In the genomic region with DNA sequence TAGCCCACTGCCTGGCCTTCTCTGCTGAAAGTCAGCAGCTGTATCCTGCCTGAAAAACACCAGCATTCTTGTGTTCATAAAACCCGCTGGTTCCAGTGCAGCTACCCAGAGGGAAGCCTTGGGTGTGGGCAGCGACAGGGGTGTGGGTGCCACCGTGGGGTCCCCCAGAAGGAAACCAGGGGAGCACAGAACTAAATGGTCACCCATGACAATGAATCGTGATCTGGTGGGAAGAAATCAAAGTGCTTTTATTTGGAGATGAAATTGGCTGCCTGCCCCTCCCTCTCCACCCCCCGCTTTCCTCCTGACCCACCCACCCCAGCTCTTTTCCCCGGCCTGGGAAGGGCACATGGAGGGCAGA, we compare ENCODE assay signal across 8 cellular contexts. TPM values are rescaled to one million over a fixed set of nuclear protein-coding genes. Genes with fewer than 3 reads are reported as not detected.
DNase-seq lines count a peak whose midpoint lies in the region; ATAC-seq and TF ChIP-seq lines count a peak whose summit lies in the region.

No MANE protein-coding gene starts in this region.

- peak; percentile 11 for ATAC-seq in GM23338
- no peak for ATAC-seq in activated naive CD8-positive, alpha-beta T cell treated with anti-CD3 and anti-CD28 coated beads, Interleukin-2, amount 10 ng/mL, durations not matched to agents 7 days and 5 days (ENCODE audit: low read depth)
- no peak for ATAC-seq in stimulated activated effector memory CD8-positive, alpha-beta T cell treated with anti-CD3 and anti-CD28 coated beads, Interleukin-12 subunit alpha, Interleukin-12 subunit beta, amount 100 ng/mL, for 72 hours

- H3K36me3 Mint-ChIP-seq in GM23338 (ENCODE audit: low read depth), result peaks cover 20% of the 10 kb centered on the region
- peaks cover 13% of the 10 kb centered on the region for H3K36me3 Mint-ChIP-seq in activated naive CD8-positive, alpha-beta T cell treated with anti-CD3 and anti-CD28 coated beads, Interleukin-2, amount 10 ng/mL, durations not matched to agents 7 days and 5 days
- peaks cover 36% of the 10 kb centered on the region for H3K36me3 Mint-ChIP-seq in stimulated activated effector memory CD8-positive, alpha-beta T cell treated with anti-CD3 and anti-CD28 coated beads, Interleukin-12 subunit alpha, Interleukin-12 subunit beta, amount 100 ng/mL, for 72 hours

- peaks cover 48% of the 10 kb centered on the region for H3K79me2 ChIP-seq in GM23338 (replicated peaks; ENCODE audit: insufficient read depth)

- peaks cover 15% of the 10 kb centered on the region for H3K27me3 Mint-ChIP-seq in GM23338 (ENCODE audit: insufficient read depth, low read depth, poor library complexity)
- H3K27me3 Mint-ChIP-seq in activated naive CD8-positive, alpha-beta T cell treated with anti-CD3 and anti-CD28 coated beads, Interleukin-2, amount 10 ng/mL, durations not matched to agents 7 days and 5 days, result peaks cover 2% of the 10 kb centered on the region

- H3K27ac Mint-ChIP-seq in GM23338, result peak overlapping the region; percentile 91
- H3K27ac Mint-ChIP-seq in activated naive CD8-positive, alpha-beta T cell treated with anti-CD3 and anti-CD28 coated beads, Interleukin-2, amount 10 ng/mL, durations not matched to agents 7 days and 5 days, result peak overlapping the region; percentile 18
- peak overlapping the region; percentile 88 for H3K27ac Mint-ChIP-seq in stimulated activated effector memory CD8-positive, alpha-beta T cell treated with anti-CD3 and anti-CD28 coated beads, Interleukin-12 subunit alpha, Interleukin-12 subunit beta, amount 100 ng/mL, for 72 hours

- no peak for TF ChIP-seq CTCF in GM23338 (conservative IDR thresholded peaks at IDR 0.05; ENCODE audit: low read depth in 2 of 2)

- peaks cover 56% of the 10 kb centered on the region for H3K4me1 Mint-ChIP-seq in GM23338
- peaks cover 42% of the 10 kb centered on the region for H3K4me1 Mint-ChIP-seq in activated naive CD8-positive, alpha-beta T cell treated with anti-CD3 and anti-CD28 coated beads, Interleukin-2, amount 10 ng/mL, durations not matched to agents 7 days and 5 days
- peaks cover 74% of the 10 kb centered on the region for H3K4me1 Mint-ChIP-seq in stimulated activated effector memory CD8-positive, alpha-beta T cell treated with anti-CD3 and anti-CD28 coated beads, Interleukin-12 subunit alpha, Interleukin-12 subunit beta, amount 100 ng/mL, for 72 hours

- peak overlapping the region; percentile 42 for H3K4me2 ChIP-seq in GM23338

- H3K4me3 Mint-ChIP-seq in GM23338, result peak overlapping the region; percentile 60
- H3K4me3 Mint-ChIP-seq in activated naive CD8-positive, alpha-beta T cell treated with anti-CD3 and anti-CD28 coated beads, Interleukin-2, amount 10 ng/mL, durations not matched to agents 7 days and 5 days, result no peak overlapping the region
- H3K4me3 Mint-ChIP-seq in stimulated activated effector memory CD8-positive, alpha-beta T cell treated with anti-CD3 and anti-CD28 coated beads, Interleukin-12 subunit alpha, Interleukin-12 subunit beta, amount 100 ng/mL, for 72 hours, result peak overlapping the region; percentile 28

- H3K36me3 ChIP-seq in GM23338 (ENCODE audit: insufficient read depth) (no peaks in the 10 kb centered on the region), iPS-18a (ENCODE audit: control insufficient read depth, low read depth, low read length) (no peaks in the 10 kb centered on the region)

- H3K9me3 ChIP-seq in iPS-18a (ENCODE audit: control insufficient read depth, low read depth, low read length), result no peaks in the 10 kb centered on the region

- DNase-seq in GM23338 (ENCODE audit: low spot score), result no peak
- DNase-seq in activated naive CD8-positive, alpha-beta T cell treated with anti-CD3 and anti-CD28 coated beads, Interleukin-2, amount 10 ng/mL, durations not matched to agents 7 days and 5 days, result no peak
- DNase-seq in stimulated activated effector memory CD8-positive, alpha-beta T cell treated with anti-CD3 and anti-CD28 coated beads, Interleukin-12 subunit alpha, Interleukin-12 subunit beta, amount 100 ng/mL, for 72 hours (ENCODE audit: low spot score in 2 of 2), result no peak
- DNase-seq in amygdala (lab: John Stamatoyannopoulos, UW), result no peak
- no peak for DNase-seq in DMS114 treated with DMSO at 0.1 percent for 48 hours (lab: John Stamatoyannopoulos, UW; ENCODE audit: unreplicated experiment)
- no peak for DNase-seq in NCI-H2196 (lab: John Stamatoyannopoulos, UW; ENCODE audit: unreplicated experiment)
- no peak for DNase-seq in NCI-H524 treated with DMSO at 0.1 percent for 48 hours (lab: John Stamatoyannopoulos, UW)

- H3K27ac ChIP-seq in GM23338 (ENCODE audit: low read depth), result peak overlapping the region; percentile 56
- H3K27ac ChIP-seq in iPS-18a (ENCODE audit: low read length), result no peak overlapping the region

- H4K20me1 ChIP-seq in GM23338 (replicated peaks; ENCODE audit: insufficient read depth), result no peaks in the 10 kb centered on the region; the same call in 1 of the 2 replicates

- H2AFZ ChIP-seq in GM23338, result no peak overlapping the region

- no peaks in the 10 kb centered on the region for H3K9me2 ChIP-seq in GM23338 (ENCODE audit: insufficient read depth)

- H3K9ac ChIP-seq in iPS-18a (ENCODE audit: low read length), result peak overlapping the region; percentile 33

- H3K4me3 ChIP-seq in GM23338 (peak overlapping the region; percentile 15), iPS-18a (ENCODE audit: low read length) (no peak overlapping the region)

- POLR2A ChIA-PET in activated naive CD8-positive, alpha-beta T cell treated with anti-CD3 and anti-CD28 coated beads, Interleukin-2, amount 10 ng/mL, durations not matched to agents 7 days and 5 days (lab: Charles Lee), result no interaction called here

- no peaks in the 10 kb centered on the region for H3K27me3 ChIP-seq in GM23338 (ENCODE audit: insufficient read depth)
- no peaks in the 10 kb centered on the region for H3K27me3 ChIP-seq in iPS-18a (ENCODE audit: control insufficient read depth, insufficient read depth, low read length)

- H3K9me3 Mint-ChIP-seq in GM23338, result peaks cover 3% of the 10 kb centered on the region; the same call in 1 of the 3 replicates
- no peaks in the 10 kb centered on the region for H3K9me3 Mint-ChIP-seq in activated naive CD8-positive, alpha-beta T cell treated with anti-CD3 and anti-CD28 coated beads, Interleukin-2, amount 10 ng/mL, durations not matched to agents 7 days and 5 days
- H3K9me3 Mint-ChIP-seq in stimulated activated effector memory CD8-positive, alpha-beta T cell treated with anti-CD3 and anti-CD28 coated beads, Interleukin-12 subunit alpha, Interleukin-12 subunit beta, amount 100 ng/mL, for 72 hours, result no peaks in the 10 kb centered on the region

- H3K4me1 ChIP-seq in GM23338 (ENCODE audit: insufficient read depth) (peaks cover 20% of the 10 kb centered on the region), iPS-18a (ENCODE audit: control insufficient read depth, low read depth, low read length) (peaks cover 12% of the 10 kb centered on the region)

- H3F3A ChIP-seq in GM23338 (replicated peaks; ENCODE audit: low read depth), result peaks cover 19% of the 10 kb centered on the region

TF ChIP-seq in GM23338, 12 proteins besides CTCF, POLR2A, EP300 and RAD21:
- TF ChIP-seq ZNF114 (CRISPR knock-in tag; IDR thresholded peaks at IDR 0.05) (no peak), CREB1 (CRISPR knock-in tag; IDR thresholded peaks at IDR 0.05; ENCODE audit: low read depth) (no peak)

RNA-seq across cellular contexts. Expression of gene RASA3, which starts 13.7 kb away (rescaled TPM):
- 18.7 and 20.7 TPM in 2 replicates for total RNA-seq in GM23338 (2014; rRNA removed; shearing (Covaris generic))
- polyA plus RNA-seq in GM23338 (2016; fragmentation: Nextera tagmentation; extraction: Ambion mirVana), result 11.2 and 11.7 TPM in 2 replicates
- 10 to 100 TPM; 65.6 to 73.9 TPM for total RNA-seq in activated naive CD8-positive, alpha-beta T cell treated with anti-CD3 and anti-CD28 coated beads, Interleukin-2, amount 10 ng/mL, durations not matched to agents 7 days and 5 days

Comparison
In these comparisons a context has a peak if more than half of its experiments do, and no peak if none do; other contexts are left out.
1. H3K27ac Mint-ChIP-seq: peak in every context shown above with its lines; median percentile 91 in GM23338; 88 in stimulated activated effector memory CD8-positive, alpha-beta T cell treated with anti-CD3 and anti-CD28 coated beads, Interleukin-12 subunit alpha, Interleukin-12 subunit beta, amount 100 ng/mL, for 72 hours; 18 in activated naive CD8-positive, alpha-beta T cell treated with anti-CD3 and anti-CD28 coated beads, Interleukin-2, amount 10 ng/mL, durations not matched to agents 7 days and 5 days.